Comparison of ENCODE assay signal across 8 cellular contexts in genomic region chr9:128456613-128457061, GRCh38. TPM values are rescaled to one million over a fixed set of nuclear protein-coding genes. Genes with fewer than 3 reads are reported as not detected.
DNase-seq lines count a peak whose midpoint lies in the region; ATAC-seq and TF ChIP-seq lines count a peak whose summit lies in the region.

No MANE protein-coding gene starts in this region.

- H3K36me3 Mint-ChIP-seq in activated naive CD4-positive, alpha-beta T cell treated with anti-CD3 and anti-CD28 coated beads, Interleukin-2, amount 50 U/mL, for 24 hours = peaks cover 3% of the 10 kb centered on the region

- peaks cover 6% of the 10 kb centered on the region for H3F3A ChIP-seq in MM.1S (ENCODE audit: insufficient read depth, low read length)

- H3K9ac ChIP-seq in ES-I3 (ENCODE audit: low read depth, low read length) = peak overlapping the region; percentile 81; the same call in 1 of the 2 replicates
- peak overlapping the region; percentile 84 for H3K9ac ChIP-seq in MM.1S (ENCODE audit: low read length)
- no peak overlapping the region for H3K9ac ChIP-seq in parathyroid adenoma

- H3K27ac ChIP-seq in MM.1S (ENCODE audit: low read length) (peak overlapping the region; percentile 76; the same call in 1 of the 2 replicates), parathyroid adenoma (peak overlapping the region; percentile 59), tibial nerve (peak overlapping the region; percentile 58 to 91 (median 89))

- H3K4me1 Mint-ChIP-seq in activated naive CD4-positive, alpha-beta T cell treated with anti-CD3 and anti-CD28 coated beads, Interleukin-2, amount 50 U/mL, for 24 hours = peaks cover 12% of the 10 kb centered on the region

- H3K4me1 ChIP-seq in ES-I3 (ENCODE audit: insufficient read depth, low read length) = peaks cover 6% of the 10 kb centered on the region; the same call in 1 of the 2 replicates
- H3K4me1 ChIP-seq in HAP-1 = no peaks in the 10 kb centered on the region; the same call in 1 of the 2 replicates
- peaks cover 7% of the 10 kb centered on the region; the same call in 1 of the 2 replicates for H3K4me1 ChIP-seq in MM.1S (ENCODE audit: low read length)
- no peaks in the 10 kb centered on the region for H3K4me1 ChIP-seq in parathyroid adenoma
- H3K4me1 ChIP-seq in tibial nerve = peaks cover 0 to 16% (median 9%) of the 10 kb centered on the region in 4 donors

- H3K4me3 ChIP-seq in HAP-1 = peak overlapping the region; percentile 86
- peak overlapping the region; percentile 92 for H3K4me3 ChIP-seq in MM.1S (ENCODE audit: low read length)
- peak overlapping the region; percentile 76 for H3K4me3 ChIP-seq in parathyroid adenoma (ENCODE audit: low read depth, low read length)
- peak overlapping the region; percentile 79 to 94 (median 88) for H3K4me3 ChIP-seq in tibial nerve

- TF ChIP-seq CTCF in MM.1S (IDR thresholded peaks at IDR 0.05; ENCODE audit: low read length) (no peak), parathyroid adenoma (IDR thresholded peaks at IDR 0.05) (no peak), tibial nerve (IDR thresholded peaks at IDR 0.05) (no peak)

- TF ChIP-seq EP300 in tibial nerve (IDR thresholded peaks at IDR 0.05) = peak in 1 of 2 donors; percentile 7

- H2AFZ ChIP-seq in MM.1S (ENCODE audit: low read length) (peak overlapping the region; percentile 94), parathyroid adenoma (peak overlapping the region; percentile 68)

- no peak for TF ChIP-seq POLR2A in tibial nerve (IDR thresholded peaks at IDR 0.05)

- no peaks in the 10 kb centered on the region; the same call in none of the 2 replicates for H3K36me3 ChIP-seq in ES-I3 (ENCODE audit: insufficient read depth, low read length)
- H3K36me3 ChIP-seq in HAP-1 (replicated peaks) = peaks cover 24% of the 10 kb centered on the region
- H3K36me3 ChIP-seq in MM.1S (replicated peaks; ENCODE audit: insufficient read depth, low read length) = 0 out of 2 replicates have a peak, but pooled peaks cover 3% of the 10 kb centered on the region
- H3K36me3 ChIP-seq in parathyroid adenoma (ENCODE audit: control insufficient read depth, insufficient read depth, low read length) = no peaks in the 10 kb centered on the region
- peaks cover 0 to 24% (median 2%) of the 10 kb centered on the region in 3 donors for H3K36me3 ChIP-seq in tibial nerve

- DNase-seq in HAP-1 (ENCODE audit: low spot score in 2 of 2) (peak; percentile 77 to 80), MM.1S (peak; percentile 82), Right ventricle myocardium inferior (ENCODE audit: missing footprints) (peak; percentile 86), tibial nerve (ENCODE audit: low spot score in 2 of 2) (peak; percentile 40 to 68)

- H3K9me3 Mint-ChIP-seq in activated naive CD4-positive, alpha-beta T cell treated with anti-CD3 and anti-CD28 coated beads, Interleukin-2, amount 50 U/mL, for 24 hours = no peaks in the 10 kb centered on the region

- in situ Hi-C loops in HAP-1 (cut with MboI; ENCODE audit: low sequenced_read_pairs) = no loop called here

- intact Hi-C loops in Right ventricle myocardium inferior (cut with DNase I) = loop anchor here (5.0 kb wide), 1 partner anchor 94 kb away; no protein-coding TSS in a partner anchor

- H3K27me3 ChIP-seq in HAP-1 (ENCODE audit: low read depth) (no peaks in the 10 kb centered on the region), MM.1S (replicated peaks; ENCODE audit: insufficient read depth, low read length) (0 out of 2 replicates have a peak, but pooled peaks cover 2% of the 10 kb centered on the region), parathyroid adenoma (ENCODE audit: control insufficient read depth, insufficient read depth, low read length) (no peaks in the 10 kb centered on the region), tibial nerve (no peaks in the 10 kb centered on the region)

- WGBS in tibial nerve, 2 donors = 0% methylated on average over 36 to 41 of the region's 48 CpGs

- peak overlapping the region; percentile 85 for H3K27ac Mint-ChIP-seq in activated naive CD4-positive, alpha-beta T cell treated with anti-CD3 and anti-CD28 coated beads, Interleukin-2, amount 50 U/mL, for 24 hours

- no peaks in the 10 kb centered on the region for H3K27me3 Mint-ChIP-seq in activated naive CD4-positive, alpha-beta T cell treated with anti-CD3 and anti-CD28 coated beads, Interleukin-2, amount 50 U/mL, for 24 hours

- H3K4me2 ChIP-seq in MM.1S (ENCODE audit: low read depth, low read length) (peak overlapping the region; percentile 96), parathyroid adenoma (ENCODE audit: low read length) (peak overlapping the region; percentile 100)

- H3K9me3 ChIP-seq in ES-I3 (ENCODE audit: control insufficient read depth, insufficient read depth, low read length) (no peaks in the 10 kb centered on the region), HAP-1 (no peaks in the 10 kb centered on the region), MM.1S (replicated peaks; ENCODE audit: insufficient read depth, low read length) (no peaks in the 10 kb centered on the region), parathyroid adenoma (ENCODE audit: control insufficient read depth, low read length) (no peaks in the 10 kb centered on the region), tibial nerve (no peaks in the 10 kb centered on the region)

- peaks cover 19% of the 10 kb centered on the region for H3K79me2 ChIP-seq in MM.1S (ENCODE audit: low read length)
- no peaks in the 10 kb centered on the region for H3K79me2 ChIP-seq in parathyroid adenoma

- peak; percentile 91 for ATAC-seq in SK-N-SH treated with all-trans-retinoic acid at 6 μM for 48 hours
- peak; percentile 81 for ATAC-seq in Right ventricle myocardium inferior

- H3K9me2 ChIP-seq in MM.1S (replicated peaks; ENCODE audit: insufficient read depth, low read length) = no peaks in the 10 kb centered on the region

- H4K20me1 ChIP-seq in MM.1S (ENCODE audit: insufficient read depth, low read length) = no peaks in the 10 kb centered on the region

- H3K4me3 Mint-ChIP-seq in activated naive CD4-positive, alpha-beta T cell treated with anti-CD3 and anti-CD28 coated beads, Interleukin-2, amount 50 U/mL, for 24 hours = peak overlapping the region; percentile 93

TF ChIP-seq in SK-N-SH treated with all-trans-retinoic acid at 6 μM for 48 hours, 23 proteins besides CTCF, POLR2A, EP300 and RAD21:
- TF ChIP-seq ESRRG (CRISPR knock-in tag; IDR thresholded peaks at IDR 0.05) (no peak), ARNTL (CRISPR knock-in tag; IDR thresholded peaks at IDR 0.05; ENCODE audit: borderline replicate concordance, low read depth) (no peak), ZNF565 (CRISPR knock-in tag; conservative IDR thresholded peaks at IDR 0.05; ENCODE audit: low read depth) (no peak)

RNA-seq across cellular contexts. Expression of gene ODF2, which starts 0.8 kb away (rescaled TPM):
- total RNA-seq in Right ventricle myocardium inferior (10.8 TPM), tibial nerve (10 to 100 TPM; 23.2 to 32.7 (median 25.8) TPM)

RNA-seq across cellular contexts. Expression of gene CERCAM, which starts 36.0 kb away (rescaled TPM):
- 7.8 TPM for total RNA-seq in Right ventricle myocardium inferior
- 10 to 100 TPM; 23.7 to 48.2 (median 31.6) TPM for total RNA-seq in tibial nerve

RNA-seq across cellular contexts. Expression of gene GLE1, which starts 47.9 kb away (rescaled TPM):
- total RNA-seq in Right ventricle myocardium inferior (19.5 TPM), tibial nerve (10 to 100 TPM; 24.5 to 30.4 (median 28.8) TPM)

Comparison
In these comparisons a context has a peak if more than half of its experiments do, and no peak if none do; other contexts are left out.
1. Peak in every context shown above with its lines: DNase-seq, ATAC-seq, H3K4me3 ChIP-seq and H3K27ac ChIP-seq.